ENCODE assay signal across 19 cellular contexts in genomic region chr17:33697557-33697956, GRCh38.
DNase-seq lines count a peak whose midpoint lies in the region; ATAC-seq lines count a peak whose summit lies in the region.
"Had no signal": no experiment of that assay in that cellular context is flagged by ENCODE, and none has a peak within 500 bp of the region (broad histone marks: within the 10 kb centered on the region; RNA-seq: fewer than 3 reads in every experiment).

No MANE protein-coding gene starts in this region.

- peaks cover 20% of the 10 kb centered on the region for H3K27me3 Mint-ChIP-seq in activated CD4-positive, alpha-beta T cell treated with anti-CD3 and anti-CD28 coated beads for 36 hours
- peaks cover 25% of the 10 kb centered on the region for H3K27me3 Mint-ChIP-seq in activated T-helper 17 cell treated with anti-CD3 and anti-CD28 coated beads, Interleukin-2, amount 50 U/mL, for 72 hours
- peaks cover 2 to 22% (median 20%) of the 10 kb centered on the region in 5 donors for H3K27me3 Mint-ChIP-seq in naive thymus-derived CD4-positive, alpha-beta T cell
- H3K27me3 Mint-ChIP-seq: CD4-positive, CD25-positive, alpha-beta regulatory T cell had no signal

- POLR2A ChIA-PET in activated CD4-positive, alpha-beta T cell treated with anti-CD3 and anti-CD28 coated beads for 36 hours (lab: Charles Lee): no interaction called here
- POLR2A ChIA-PET in naive thymus-derived CD4-positive, alpha-beta T cell (lab: Charles Lee): no interaction called here

- ATAC-seq in activated CD4-positive, alpha-beta T cell treated with anti-CD3 and anti-CD28 coated beads for 36 hours: peak; percentile 73
- ATAC-seq in activated naive CD4-positive, alpha-beta T cell treated with anti-CD3 and anti-CD28 coated beads, Interleukin-2, amount 50 U/mL, for 72 hours: peak; percentile 81 to 93
- peak; percentile 95 for ATAC-seq in activated T-helper 17 cell treated with anti-CD3 and anti-CD28 coated beads, Interleukin-2, amount 50 U/mL, for 72 hours (replicated peaks)
- ATAC-seq in stimulated activated effector memory CD8-positive, alpha-beta T cell treated with anti-CD3 and anti-CD28 coated beads, Interleukin-12 subunit alpha, Interleukin-12 subunit beta, amount 100 ng/mL, for 72 hours: peak; percentile 78
- ATAC-seq in naive thymus-derived CD4-positive, alpha-beta T cell: no peak
- ATAC-seq: CD8-positive, alpha-beta T cell had no signal

- no peaks in the 10 kb centered on the region for H3K9me3 Mint-ChIP-seq in activated CD4-positive, alpha-beta T cell treated with anti-CD3 and anti-CD28 coated beads for 36 hours (ENCODE audit: low read depth)
- H3K9me3 Mint-ChIP-seq in activated naive CD4-positive, alpha-beta T cell treated with anti-CD3 and anti-CD28 coated beads, Interleukin-2, amount 50 U/mL, for 72 hours: no peaks in the 10 kb centered on the region
- no peaks in the 10 kb centered on the region for H3K9me3 Mint-ChIP-seq in activated T-helper 17 cell treated with anti-CD3 and anti-CD28 coated beads, Interleukin-2, amount 50 U/mL, for 72 hours
- H3K9me3 Mint-ChIP-seq in stimulated activated effector memory CD8-positive, alpha-beta T cell treated with anti-CD3 and anti-CD28 coated beads, Interleukin-12 subunit alpha, Interleukin-12 subunit beta, amount 100 ng/mL, for 72 hours: no peaks in the 10 kb centered on the region
- H3K9me3 Mint-ChIP-seq in naive thymus-derived CD4-positive, alpha-beta T cell: no peaks in the 10 kb centered on the region
- H3K9me3 Mint-ChIP-seq: CD8-positive, alpha-beta T cell had no signal

- H3K36me3 ChIP-seq in naive thymus-derived CD4-positive, alpha-beta T cell (ENCODE audit: control insufficient read depth in 2 of 3, insufficient read depth in 3 of 3, low read length in 3 of 3): no peaks in the 10 kb centered on the region
- H3K36me3 ChIP-seq: BLaER1 had no signal

- no peak overlapping the region for H3K4me3 ChIP-seq in naive thymus-derived CD4-positive, alpha-beta T cell (ENCODE audit: low read length)
- H3K4me3 ChIP-seq: BLaER1, GM23248 had no signal

- H3K36me3 Mint-ChIP-seq in activated CD4-positive, alpha-beta T cell treated with anti-CD3 and anti-CD28 coated beads for 36 hours (ENCODE audit: low read depth): no peaks in the 10 kb centered on the region
- no peaks in the 10 kb centered on the region for H3K36me3 Mint-ChIP-seq in activated naive CD4-positive, alpha-beta T cell treated with anti-CD3 and anti-CD28 coated beads, Interleukin-2, amount 50 U/mL, for 72 hours
- H3K36me3 Mint-ChIP-seq in activated T-helper 17 cell treated with anti-CD3 and anti-CD28 coated beads, Interleukin-2, amount 50 U/mL, for 72 hours (ENCODE audit: low read depth): no peaks in the 10 kb centered on the region
- H3K36me3 Mint-ChIP-seq in stimulated activated effector memory CD8-positive, alpha-beta T cell treated with anti-CD3 and anti-CD28 coated beads, Interleukin-12 subunit alpha, Interleukin-12 subunit beta, amount 100 ng/mL, for 72 hours: no peaks in the 10 kb centered on the region
- H3K36me3 Mint-ChIP-seq in naive thymus-derived CD4-positive, alpha-beta T cell: no peaks in the 10 kb centered on the region
- H3K36me3 Mint-ChIP-seq: CD4-positive, CD25-positive, alpha-beta regulatory T cell; CD8-positive, alpha-beta T cell had no signal

- CTCF ChIA-PET in activated CD4-positive, alpha-beta T cell treated with anti-CD3 and anti-CD28 coated beads for 36 hours (lab: Charles Lee): no interaction called here
- CTCF ChIA-PET in naive thymus-derived CD4-positive, alpha-beta T cell (lab: Charles Lee): no interaction called here

- no peaks in the 10 kb centered on the region for H3K4me1 Mint-ChIP-seq in activated CD4-positive, alpha-beta T cell treated with anti-CD3 and anti-CD28 coated beads for 36 hours
- no peaks in the 10 kb centered on the region for H3K4me1 Mint-ChIP-seq in activated T-helper 17 cell treated with anti-CD3 and anti-CD28 coated beads, Interleukin-2, amount 50 U/mL, for 72 hours
- H3K4me1 Mint-ChIP-seq in stimulated activated effector memory CD8-positive, alpha-beta T cell treated with anti-CD3 and anti-CD28 coated beads, Interleukin-12 subunit alpha, Interleukin-12 subunit beta, amount 100 ng/mL, for 72 hours: no peaks in the 10 kb centered on the region
- H3K4me1 Mint-ChIP-seq in naive thymus-derived CD4-positive, alpha-beta T cell: no peaks in the 10 kb centered on the region
- H3K4me1 Mint-ChIP-seq: B cell; CD4-positive, CD25-positive, alpha-beta regulatory T cell had no signal

- no peaks in the 10 kb centered on the region for H3K27me3 ChIP-seq in naive thymus-derived CD4-positive, alpha-beta T cell (ENCODE audit: control insufficient read depth in 2 of 2, insufficient read depth in 2 of 2, low read length in 2 of 2)
- H3K27me3 ChIP-seq: BLaER1 had no signal

- H3K27ac ChIP-seq in naive thymus-derived CD4-positive, alpha-beta T cell (ENCODE audit: low read depth, low read length): no peak overlapping the region
- H3K27ac ChIP-seq: 22Rv1, BLaER1, C4-2B, GM23248 had no signal

- H3K4me1 ChIP-seq in naive thymus-derived CD4-positive, alpha-beta T cell (ENCODE audit: control insufficient read depth in 2 of 2, insufficient read depth in 2 of 2, low read length in 2 of 2): no peaks in the 10 kb centered on the region
- H3K4me1 ChIP-seq: BLaER1, Caco-2 had no signal

- H3K27ac Mint-ChIP-seq in activated CD4-positive, alpha-beta T cell treated with anti-CD3 and anti-CD28 coated beads for 36 hours: no peak overlapping the region
- no peak overlapping the region for H3K27ac Mint-ChIP-seq in activated naive CD4-positive, alpha-beta T cell treated with anti-CD3 and anti-CD28 coated beads, Interleukin-2, amount 50 U/mL, for 72 hours
- H3K27ac Mint-ChIP-seq in activated T-helper 17 cell treated with anti-CD3 and anti-CD28 coated beads, Interleukin-2, amount 50 U/mL, for 72 hours: no peak overlapping the region
- H3K27ac Mint-ChIP-seq in stimulated activated effector memory CD8-positive, alpha-beta T cell treated with anti-CD3 and anti-CD28 coated beads, Interleukin-12 subunit alpha, Interleukin-12 subunit beta, amount 100 ng/mL, for 72 hours: no peak overlapping the region
- no peak overlapping the region for H3K27ac Mint-ChIP-seq in naive thymus-derived CD4-positive, alpha-beta T cell
- H3K27ac Mint-ChIP-seq: B cell; CD4-positive, CD25-positive, alpha-beta regulatory T cell; CD8-positive, alpha-beta T cell had no signal

- no peak for DNase-seq in activated CD4-positive, alpha-beta T cell treated with anti-CD3 and anti-CD28 coated beads for 36 hours
- DNase-seq in activated CD4-positive, alpha-beta T cell treated with anti-CD3 and anti-CD28 coated beads for 1 hour: no peak
- no peak for DNase-seq in activated naive CD4-positive, alpha-beta T cell treated with anti-CD3 and anti-CD28 coated beads, Interleukin-2, amount 50 U/mL, for 72 hours (ENCODE audit: low spot score in 2 of 2)
- no peak for DNase-seq in activated naive CD4-positive, alpha-beta T cell (lab: John Stamatoyannopoulos, UW)
- DNase-seq in stimulated activated effector memory CD8-positive, alpha-beta T cell treated with anti-CD3 and anti-CD28 coated beads, Interleukin-12 subunit alpha, Interleukin-12 subunit beta, amount 100 ng/mL, for 72 hours (ENCODE audit: low spot score in 2 of 2): no peak
- no peak for DNase-seq in naive thymus-derived CD4-positive, alpha-beta T cell
- DNase-seq: Caco-2; CD4-positive, CD25-positive, alpha-beta regulatory T cell; CD8-positive, alpha-beta T cell; DMS153; DND-41; GM23248; H7; HCEC 1CT had no signal

- no peaks in the 10 kb centered on the region for H3K9me3 ChIP-seq in naive thymus-derived CD4-positive, alpha-beta T cell (ENCODE audit: control insufficient read depth in 2 of 3, low read length in 3 of 3)
- H3K9me3 ChIP-seq: BLaER1, Caco-2 had no signal

- intact Hi-C loops in activated CD4-positive, alpha-beta T cell treated with anti-CD3 and anti-CD28 coated beads for 36 hours (cut with DNase I, micrococcal nuclease): no loop called here
- intact Hi-C loops in naive thymus-derived CD4-positive, alpha-beta T cell (cut with micrococcal nuclease): no loop called here

- no peak overlapping the region for H3K4me3 Mint-ChIP-seq in activated CD4-positive, alpha-beta T cell treated with anti-CD3 and anti-CD28 coated beads for 36 hours
- H3K4me3 Mint-ChIP-seq in activated T-helper 17 cell treated with anti-CD3 and anti-CD28 coated beads, Interleukin-2, amount 50 U/mL, for 72 hours: no peak overlapping the region
- H3K4me3 Mint-ChIP-seq in stimulated activated effector memory CD8-positive, alpha-beta T cell treated with anti-CD3 and anti-CD28 coated beads, Interleukin-12 subunit alpha, Interleukin-12 subunit beta, amount 100 ng/mL, for 72 hours: no peak overlapping the region
- H3K4me3 Mint-ChIP-seq in naive thymus-derived CD4-positive, alpha-beta T cell: no peak overlapping the region
- H3K4me3 Mint-ChIP-seq: B cell; CD4-positive, CD25-positive, alpha-beta regulatory T cell; CD8-positive, alpha-beta T cell had no signal
